In the genomic region with DNA sequence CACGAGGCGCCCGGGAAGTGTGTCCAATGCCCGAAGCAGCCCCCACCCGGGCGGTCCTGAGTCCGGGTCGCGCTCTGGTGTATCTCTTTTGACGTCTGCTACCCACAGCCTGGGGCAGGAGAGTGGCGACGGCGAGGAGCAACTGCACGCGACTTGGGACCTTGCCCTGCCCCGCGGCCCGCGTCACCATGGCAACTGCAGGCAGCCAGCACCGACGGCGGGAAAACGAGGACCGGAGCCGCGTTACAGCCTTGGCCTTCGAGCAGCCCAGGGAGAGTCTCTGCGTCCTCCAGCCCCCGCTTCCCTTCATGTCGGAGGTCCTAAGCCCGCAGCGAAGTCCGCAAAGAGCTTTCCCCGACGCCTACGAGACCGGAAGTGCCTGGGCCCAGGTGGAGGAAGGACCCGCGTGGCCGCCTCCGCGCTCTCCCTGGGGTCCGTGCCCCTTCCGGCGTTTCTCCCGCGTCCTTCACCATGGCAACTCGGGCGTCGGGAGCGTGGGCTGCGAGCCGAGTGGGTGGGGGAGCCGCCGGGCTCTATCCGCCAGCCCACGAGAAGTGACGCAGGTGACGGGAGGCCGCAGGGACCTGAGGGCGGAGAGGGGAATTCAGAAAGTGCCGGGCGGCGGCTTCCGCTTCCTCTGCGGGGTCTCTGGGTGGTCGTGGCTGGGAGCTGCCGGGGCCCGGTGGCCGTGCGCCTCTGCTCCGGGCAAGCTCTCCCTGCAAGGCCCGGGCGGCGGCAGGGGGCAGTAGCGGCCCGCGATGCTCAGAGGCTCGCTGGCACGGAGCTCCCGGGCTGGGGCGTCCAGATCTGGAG, we compare ENCODE assay signal across 8 cellular contexts.
DNase-seq lines count a peak whose midpoint lies in the region; ATAC-seq and TF ChIP-seq lines count a peak whose summit lies in the region.

No MANE protein-coding gene starts in this region.

- DNase-seq in GM12864 (ENCODE audit: low read depth) (no peak), NCI-H526 treated with DMSO at 0.1 percent for 48 hours (lab: John Stamatoyannopoulos, UW) (peak; percentile 51), activated T-cell treated with anti-CD3 and anti-CD28 coated beads for 1 hour (ENCODE audit: low read depth) (peak; percentile 29)
- peak; percentile 75 for DNase-seq in stimulated activated CD8-positive, alpha-beta memory T cell treated with anti-CD3 and anti-CD28 coated beads, Interleukin-4, amount 100 ng/mL, for 24 hours (ENCODE audit: low read depth)

- H3K9ac ChIP-seq in mucosa of rectum (ENCODE audit: low read depth in 1 of 2, low read length in 2 of 2): peak overlapping the region in 1 of 2 donors; percentile 61

- no peaks in the 10 kb centered on the region for H3K27me3 ChIP-seq in esophagus (ENCODE audit: control insufficient read depth in 1 of 2, insufficient read depth in 2 of 2, low read length in 2 of 2)
- H3K27me3 ChIP-seq in mucosa of rectum (ENCODE audit: control insufficient read depth in 2 of 2, insufficient read depth in 2 of 2, low read length in 2 of 2): peaks cover 3 to 4% of the 10 kb centered on the region in 2 donors

- H3K4me1 ChIP-seq in esophagus (ENCODE audit: control insufficient read depth in 2 of 2, insufficient read depth in 2 of 2, low read length in 1 of 2) (peaks cover 4 to 6% of the 10 kb centered on the region in 2 donors), mucosa of rectum (ENCODE audit: control insufficient read depth in 2 of 2, insufficient read depth in 2 of 2, low read length in 2 of 2) (peaks cover 7 to 10% of the 10 kb centered on the region in 2 donors)

- H3K4me3 ChIP-seq in GM12864 (ENCODE audit: low read depth, low read length): peak overlapping the region; percentile 63
- peak overlapping the region; percentile 70 to 78 for H3K4me3 ChIP-seq in esophagus (ENCODE audit: low read depth in 1 of 2, low read length in 2 of 2)
- H3K4me3 ChIP-seq in mucosa of rectum (ENCODE audit: low read length in 2 of 2): peak overlapping the region; percentile 69 to 76

- no peaks in the 10 kb centered on the region for H3K9me3 ChIP-seq in esophagus (ENCODE audit: control insufficient read depth in 2 of 2, insufficient read depth in 1 of 2, low read depth in 1 of 2, low read length in 1 of 2)
- no peaks in the 10 kb centered on the region for H3K9me3 ChIP-seq in mucosa of rectum (ENCODE audit: control insufficient read depth in 2 of 2, low read length in 2 of 2)

- no peaks in the 10 kb centered on the region for H3K36me3 ChIP-seq in esophagus (ENCODE audit: control insufficient read depth in 2 of 2, insufficient read depth in 2 of 2, low read length in 1 of 2)
- no peaks in the 10 kb centered on the region for H3K36me3 ChIP-seq in mucosa of rectum (ENCODE audit: control insufficient read depth in 2 of 2, insufficient read depth in 2 of 2, low read length in 2 of 2)

- TF ChIP-seq CTCF in GM12864 (IDR thresholded peaks at IDR 0.05; ENCODE audit: low read depth, low read length, missing control alignments): peak; percentile 68

- peak; percentile 53 for ATAC-seq in HG02973 (IDR thresholded peaks at IDR 0.05; ENCODE audit: unreplicated experiment)
- ATAC-seq in GM18520 (IDR thresholded peaks at IDR 0.05; ENCODE audit: unreplicated experiment): no peak

- peak overlapping the region; percentile 16 to 74 for H3K27ac ChIP-seq in esophagus (ENCODE audit: low read depth in 2 of 2, low read length in 1 of 2)
- no peak overlapping the region for H3K27ac ChIP-seq in mucosa of rectum (ENCODE audit: low read depth in 2 of 2, low read length in 2 of 2)

- 1% methylated on average over 68 to 82 of the region's 82 CpGs for WGBS in esophagus, 2 donors

Comparison
In these comparisons a context has a peak if more than half of its experiments do, and no peak if none do; other contexts are left out.
1. H3K27ac ChIP-seq: peak in esophagus (2 of 2); none in mucosa of rectum (0 of 2).
2. Peak in every context shown above with its lines, with median percentiles within 50 percentile points of each other: H3K4me3 ChIP-seq.